In the genomic region with DNA sequence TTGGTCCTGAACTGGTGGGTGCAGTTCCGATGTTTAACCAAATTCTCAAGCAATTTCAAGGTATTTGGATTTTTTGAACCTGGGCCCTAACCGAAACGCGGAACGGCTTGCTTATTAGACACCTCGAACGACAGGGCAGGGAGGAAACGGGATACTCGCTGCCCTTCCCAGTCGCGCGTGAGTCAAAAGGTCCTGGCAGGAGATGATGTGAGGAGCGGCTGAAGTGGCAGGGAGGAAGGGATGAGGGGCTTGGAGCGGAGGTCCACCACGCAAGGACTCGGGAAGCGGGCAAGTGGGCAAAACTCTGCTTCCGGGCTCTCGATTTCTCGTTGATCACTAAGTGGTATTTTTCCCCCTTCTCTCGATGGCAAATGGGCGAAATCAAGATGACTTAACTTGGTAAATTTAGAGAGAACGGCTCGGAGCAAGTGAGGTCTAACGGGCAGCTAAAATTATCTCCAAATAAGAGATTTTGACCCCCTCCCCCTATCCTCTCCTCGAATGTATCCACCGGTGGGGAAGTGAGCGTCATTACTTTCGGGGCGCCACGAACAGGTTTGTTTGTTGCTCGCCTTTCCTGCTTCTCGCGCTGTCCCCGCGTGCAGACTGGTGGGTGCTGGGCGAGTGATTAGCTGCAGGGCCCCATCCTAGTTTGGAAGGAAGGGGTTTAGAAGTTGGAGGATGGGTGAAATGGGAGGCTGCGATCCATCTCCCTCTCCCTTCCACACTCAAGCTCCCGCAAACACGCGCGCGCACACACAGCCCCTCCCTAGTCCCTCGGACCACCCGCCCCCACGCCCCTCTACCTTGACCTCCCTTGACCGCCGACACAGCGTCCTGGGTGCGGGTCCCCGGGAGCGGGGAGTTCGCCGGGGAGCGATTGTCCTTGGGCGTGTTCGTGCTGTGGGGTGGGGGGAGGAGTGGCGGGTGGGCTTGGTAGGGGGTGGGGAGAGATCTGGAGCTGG, we compare ENCODE assay signal across 9 cellular contexts. TPM values are rescaled to one million over a fixed set of nuclear protein-coding genes. Genes with fewer than 3 reads are reported as not detected.
DNase-seq lines count a peak whose midpoint lies in the region; ATAC-seq and TF ChIP-seq lines count a peak whose summit lies in the region.
"Had no signal": no experiment of that assay in that cellular context is flagged by ENCODE, and none has a peak within 500 bp of the region (broad histone marks: within the 10 kb centered on the region; RNA-seq: fewer than 3 reads in every experiment).

No MANE protein-coding gene starts in this region.

- H3K4me3 Mint-ChIP-seq in glutamatergic neuron (ENCODE audit: unreplicated experiment) (peak overlapping the region; percentile 82), progenitor cell of endocrine pancreas (ENCODE audit: low read depth) (peak overlapping the region; percentile 58), Caco-2 (ENCODE audit: unreplicated experiment) (no peak overlapping the region)

- H4K20me1 ChIP-seq in MM.1S (ENCODE audit: insufficient read depth, low read length), result no peaks in the 10 kb centered on the region

- no peaks in the 10 kb centered on the region for H3K79me2 ChIP-seq in MM.1S (ENCODE audit: low read length)

- TF ChIP-seq CTCF in AG10803 (conservative IDR thresholded peaks at IDR 0.05; ENCODE audit: low read length) (no peak), MM.1S (IDR thresholded peaks at IDR 0.05; ENCODE audit: low read length) (no peak), glutamatergic neuron (IDR thresholded peaks at IDR 0.05; ENCODE audit: partially characterized antibody, unreplicated experiment) (no peak), progenitor cell of endocrine pancreas (IDR thresholded peaks at IDR 0.05; ENCODE audit: unreplicated experiment) (no peak), Caco-2 (IDR thresholded peaks at IDR 0.05; ENCODE audit: insufficient read depth in 1 of 2, low read depth in 1 of 2, low read length in 1 of 2, severe bottlenecking in 1 of 2, unreplicated experiment in 1 of 2) (no peak)

- H3K36me3 ChIP-seq in MM.1S (replicated peaks; ENCODE audit: insufficient read depth, low read length), result no peaks in the 10 kb centered on the region
- no peaks in the 10 kb centered on the region for H3K36me3 ChIP-seq in Caco-2 (ENCODE audit: control insufficient read depth, insufficient read depth, low read length)

- no peak for ATAC-seq in GM21737 (IDR thresholded peaks at IDR 0.05; ENCODE audit: unreplicated experiment)
- no peak for ATAC-seq in HG02588 (IDR thresholded peaks at IDR 0.05; ENCODE audit: unreplicated experiment)

- H3K27ac Mint-ChIP-seq in glutamatergic neuron (ENCODE audit: unreplicated experiment) (no peak overlapping the region), progenitor cell of endocrine pancreas (no peak overlapping the region), Caco-2 (ENCODE audit: unreplicated experiment) (no peak overlapping the region)

- H3K4me1 Mint-ChIP-seq in glutamatergic neuron (ENCODE audit: low read depth, unreplicated experiment) (peaks cover 17% of the 10 kb centered on the region), progenitor cell of endocrine pancreas (ENCODE audit: low read depth) (peaks cover 41% of the 10 kb centered on the region), Caco-2 (ENCODE audit: low read depth, unreplicated experiment) (peaks cover 26% of the 10 kb centered on the region)

- H3K9me3 ChIP-seq in MM.1S (replicated peaks; ENCODE audit: insufficient read depth, low read length) (no peaks in the 10 kb centered on the region), Caco-2 (no peaks in the 10 kb centered on the region)

- H3K27ac ChIP-seq in MM.1S (ENCODE audit: low read length), result no peak overlapping the region

- H3F3A ChIP-seq in MM.1S (ENCODE audit: insufficient read depth, low read length), result no peaks in the 10 kb centered on the region

- intact Hi-C loops in Caco-2 (cut with micrococcal nuclease; ENCODE audit: unreplicated experiment), result loop anchor here (5.0 kb wide), 1 partner anchor 606 kb away; no protein-coding TSS in a partner anchor

- H3K27me3 Mint-ChIP-seq in glutamatergic neuron (ENCODE audit: unreplicated experiment), result peaks cover 15% of the 10 kb centered on the region
- H3K27me3 Mint-ChIP-seq in progenitor cell of endocrine pancreas, result peaks cover 61% of the 10 kb centered on the region
- H3K27me3 Mint-ChIP-seq in Caco-2 (ENCODE audit: insufficient read depth, unreplicated experiment), result no peaks in the 10 kb centered on the region

- no TSS peak for BruUV-seq in Caco-2 (replicated peaks; lab: Mats Ljungman, UMichigan)

- no peaks in the 10 kb centered on the region for H3K36me3 Mint-ChIP-seq in glutamatergic neuron (ENCODE audit: unreplicated experiment)
- H3K36me3 Mint-ChIP-seq in progenitor cell of endocrine pancreas (ENCODE audit: insufficient read depth), result no peaks in the 10 kb centered on the region
- H3K36me3 Mint-ChIP-seq in Caco-2 (ENCODE audit: insufficient read depth, unreplicated experiment), result no peaks in the 10 kb centered on the region

- CTCF ChIA-PET in Caco-2 (lab: Charles Lee), result no interaction called here

- H3K4me1 ChIP-seq in MM.1S (ENCODE audit: low read length), result no peaks in the 10 kb centered on the region
- H3K4me1 ChIP-seq in Caco-2, result peaks cover 19% of the 10 kb centered on the region

- POLR2A ChIA-PET in Caco-2 (lab: Charles Lee), result no interaction called here

- no peak for DNase-seq in AG10803 (ENCODE audit: low read depth)
- no peak for DNase-seq in MM.1S
- no peak for DNase-seq in glutamatergic neuron
- no peak for DNase-seq in progenitor cell of endocrine pancreas (ENCODE audit: low spot score, unreplicated experiment)
- DNase-seq in Caco-2, result no peak
- DNase-seq in H4 (ENCODE audit: low spot score), result no peak
- DNase-seq: left colon had no signal

- H3K27me3 ChIP-seq in MM.1S (replicated peaks; ENCODE audit: insufficient read depth, low read length), result peaks cover 30% of the 10 kb centered on the region
- H3K27me3 ChIP-seq in Caco-2 (replicated peaks; ENCODE audit: control insufficient read depth, insufficient read depth, low read length), result no peaks in the 10 kb centered on the region

- H3K4me3 ChIP-seq in AG10803 (ENCODE audit: low read length) (peak overlapping the region; percentile 95), MM.1S (ENCODE audit: low read length) (no peak overlapping the region), Caco-2 (ENCODE audit: low read depth, low read length) (no peak overlapping the region)

- peak overlapping the region; percentile 4; the same call in 1 of the 2 replicates for H3K4me2 ChIP-seq in MM.1S (ENCODE audit: low read depth, low read length)

- no peaks in the 10 kb centered on the region for H3K9me2 ChIP-seq in MM.1S (replicated peaks; ENCODE audit: insufficient read depth, low read length)

- peaks cover 6% of the 10 kb centered on the region for H3K9me3 Mint-ChIP-seq in glutamatergic neuron (ENCODE audit: unreplicated experiment)
- H3K9me3 Mint-ChIP-seq in progenitor cell of endocrine pancreas (ENCODE audit: low read depth), result no peaks in the 10 kb centered on the region
- H3K9me3 Mint-ChIP-seq in Caco-2 (ENCODE audit: unreplicated experiment), result no peaks in the 10 kb centered on the region

- no peak overlapping the region for H3K9ac ChIP-seq in MM.1S (ENCODE audit: low read length)

- H2AFZ ChIP-seq in MM.1S (ENCODE audit: low read length), result no peak overlapping the region

RNA-seq across cellular contexts. Expression of a gene that starts 1.0 kb away (rescaled TPM):
- total RNA-seq in glutamatergic neuron (ENCODE audit: unreplicated experiment) (5.0 TPM), progenitor cell of endocrine pancreas (1.2 and 2.4 TPM in 2 replicates), Caco-2 (2022) (5.3 and 7.5 TPM in 2 replicates)
- 4.1 and 10.7 TPM in 2 replicates for total RNA-seq in H4 (2014; rRNA removed; shearing (Covaris generic))
